8 cellular contexts compared by ENCODE assay signal in genomic region chr16:49350265-49351103, GRCh38. TPM values are rescaled to one million over a fixed set of nuclear protein-coding genes. Genes with fewer than 3 reads are reported as not detected.
DNase-seq lines count a peak whose midpoint lies in the region; ATAC-seq and TF ChIP-seq lines count a peak whose summit lies in the region.

No MANE protein-coding gene starts in this region.

- H3K27ac ChIP-seq in PC-9 (no peak overlapping the region), heart right ventricle (no peak overlapping the region), psoas muscle (no peak overlapping the region)

- H3K27me3 ChIP-seq in PC-9 (ENCODE audit: insufficient read depth, low read depth) = peaks cover 7% of the 10 kb centered on the region; the same call in 1 of the 2 replicates
- peaks cover 0 to 51% (median 41%) of the 10 kb centered on the region in 7 donors for H3K27me3 ChIP-seq in heart right ventricle
- H3K27me3 ChIP-seq in psoas muscle (ENCODE audit: insufficient read depth in 3 of 3, low read length in 2 of 3) = peaks cover 0 to 26% (median 5%) of the 10 kb centered on the region in 3 donors

- no peaks in the 10 kb centered on the region for H3K9me3 Mint-ChIP-seq in activated naive CD8-positive, alpha-beta T cell treated with anti-CD3 and anti-CD28 coated beads for 36 hours

- no peaks in the 10 kb centered on the region for H3K4me1 ChIP-seq in PC-9 (replicated peaks; ENCODE audit: insufficient read depth)
- peaks cover 0 to under 1% (median 0%) of the 10 kb centered on the region in 9 donors for H3K4me1 ChIP-seq in heart right ventricle
- no peaks in the 10 kb centered on the region for H3K4me1 ChIP-seq in psoas muscle

- intact Hi-C loops in PC-9 (cut with micrococcal nuclease; ENCODE audit: unreplicated experiment) = loop anchor here (5.0 kb wide), 1 partner anchor 663 kb away; no protein-coding TSS in a partner anchor
- intact Hi-C loops in heart right ventricle (cut with DNase I) = loop anchor here (1.0 to 2.0 kb wide), 4 partner anchors 661 to 664 kb away; no protein-coding TSS in a partner anchor
- intact Hi-C loops in psoas muscle (cut with DNase I) = loop anchor here (1.0 to 5.0 kb wide), 2 partner anchors 663 kb away; no protein-coding TSS in a partner anchor

- TF ChIP-seq CTCF in HFF-Myc (IDR thresholded peaks at IDR 0.05; ENCODE audit: low read depth, low read length, missing control alignments) = peak; percentile 80
- peak; percentile 87 for TF ChIP-seq CTCF in PC-9 (conservative IDR thresholded peaks at IDR 0.05)
- peak; percentile 73 to 88 (median 81) for TF ChIP-seq CTCF in heart right ventricle (IDR thresholded peaks at IDR 0.05)
- TF ChIP-seq CTCF in psoas muscle (IDR thresholded peaks at IDR 0.05) = peak; percentile 83

- 32 to 36% methylated on average over 24 to 25 of the region's 25 CpGs for WGBS in heart right ventricle, 2 donors
- WGBS in psoas muscle, 3 donors = 31 to 34% (median 32%) methylated on average over 25 of the region's 25 CpGs

- no peaks in the 10 kb centered on the region for H3K9me2 ChIP-seq in PC-9 (ENCODE audit: insufficient read depth)

- no peaks in the 10 kb centered on the region for H3K36me3 Mint-ChIP-seq in activated naive CD8-positive, alpha-beta T cell treated with anti-CD3 and anti-CD28 coated beads for 36 hours

- no peak overlapping the region for H3K4me2 ChIP-seq in PC-9

- no peaks in the 10 kb centered on the region for H3K79me2 ChIP-seq in PC-9 (ENCODE audit: low read depth)

- BruUV-seq in PC-9 (replicated peaks; lab: Mats Ljungman, UMichigan) = no TSS peak

- CTCF ChIA-PET in PC-9 (lab: Charles Lee) = no interaction called here

- H3K4me3 ChIP-seq in HFF-Myc (replicated peaks; ENCODE audit: low read depth, low read length) (no peak overlapping the region), PC-9 (no peak overlapping the region), heart right ventricle (no peak overlapping the region), psoas muscle (no peak overlapping the region)

- POLR2A ChIA-PET in PC-9 (lab: Charles Lee; ENCODE audit: unreplicated experiment) = no interaction called here

- H4K20me1 ChIP-seq in PC-9 (ENCODE audit: insufficient read depth) = no peaks in the 10 kb centered on the region; the same call in none of the 2 replicates

- H3K4me3 Mint-ChIP-seq in activated naive CD8-positive, alpha-beta T cell treated with anti-CD3 and anti-CD28 coated beads for 36 hours = no peak overlapping the region

- H3K36me3 ChIP-seq in PC-9 (ENCODE audit: low read depth) (no peaks in the 10 kb centered on the region), heart right ventricle (no peaks in the 10 kb centered on the region), psoas muscle (ENCODE audit: insufficient read depth in 1 of 2, low read depth in 1 of 2) (no peaks in the 10 kb centered on the region)

- H3K9me3 ChIP-seq in PC-9 (ENCODE audit: insufficient read depth, low read depth) = no peaks in the 10 kb centered on the region
- no peaks in the 10 kb centered on the region for H3K9me3 ChIP-seq in heart right ventricle
- no peaks in the 10 kb centered on the region for H3K9me3 ChIP-seq in psoas muscle

- no peaks in the 10 kb centered on the region for H3F3A ChIP-seq in PC-9 (ENCODE audit: insufficient read depth, low read depth)

- no peaks in the 10 kb centered on the region for H3K4me1 Mint-ChIP-seq in activated naive CD8-positive, alpha-beta T cell treated with anti-CD3 and anti-CD28 coated beads for 36 hours

- no peak overlapping the region for H3K27ac Mint-ChIP-seq in activated naive CD8-positive, alpha-beta T cell treated with anti-CD3 and anti-CD28 coated beads for 36 hours

- ATAC-seq in heart right ventricle (peak; percentile 54 to 74 (median 64)), psoas muscle (peak; percentile 54 to 64 (median 59)), HG03460 (IDR thresholded peaks at IDR 0.05; ENCODE audit: unreplicated experiment) (no peak)

- peaks cover 23% of the 10 kb centered on the region for H3K27me3 Mint-ChIP-seq in activated naive CD8-positive, alpha-beta T cell treated with anti-CD3 and anti-CD28 coated beads for 36 hours

- no peak overlapping the region for H2AFZ ChIP-seq in PC-9

- peak; percentile 47 for DNase-seq in Daoy (ENCODE audit: low read depth)
- DNase-seq in HFF-Myc (ENCODE audit: extremely low read depth, low read depth) = peak; percentile 11
- DNase-seq in PC-9 = peak in 1 of 2 experiments; percentile 45
- DNase-seq in activated naive CD8-positive, alpha-beta T cell treated with anti-CD3 and anti-CD28 coated beads for 36 hours = peak; percentile 39
- DNase-seq in heart right ventricle = peak; percentile 54 to 67
- peak; percentile 59 to 74 for DNase-seq in psoas muscle
- no peak for DNase-seq in SKM-1 (lab: John Stamatoyannopoulos, UW; ENCODE audit: unreplicated experiment)

RNA-seq across cellular contexts. Expression of gene C16orf78, which starts 23.1 kb away (rescaled TPM):
- total RNA-seq in Daoy (2014; rRNA removed; shearing (Covaris generic)) = not detected in 2 replicates
- total RNA-seq in PC-9 (2021) (not detected in 2 replicates), heart right ventricle (not detected), psoas muscle (not detected)
- not detected for total RNA-seq in activated naive CD8-positive, alpha-beta T cell treated with anti-CD3 and anti-CD28 coated beads for 36 hours
- polyA plus RNA-seq in heart right ventricle (not detected), psoas muscle (not detected)
